In genomic region chr11:6568191-6568918, GRCh38 we compare ENCODE assay signal across 9 cellular contexts. TPM values are rescaled to one million over a fixed set of nuclear protein-coding genes. Genes with fewer than 3 reads are reported as not detected.
DNase-seq lines count a peak whose midpoint lies in the region; ATAC-seq and TF ChIP-seq lines count a peak whose summit lies in the region.
"Had no signal": no experiment of that assay in that cellular context is flagged by ENCODE, and none has a peak within 500 bp of the region (broad histone marks: within the 10 kb centered on the region; RNA-seq: fewer than 3 reads in every experiment).

No MANE protein-coding gene starts in this region.

- peak overlapping the region; percentile 21 for H3K23ac ChIP-seq in neuronal stem cell (ENCODE audit: low read depth, low read length, poor library complexity)

- H3K4me1 ChIP-seq in DND-41 (ENCODE audit: insufficient read depth, low read length) (no peaks in the 10 kb centered on the region), endodermal cell (ENCODE audit: control insufficient read depth, insufficient read depth, low read length) (no peaks in the 10 kb centered on the region), neuronal stem cell (ENCODE audit: control insufficient read depth in 2 of 2, insufficient read depth in 1 of 2, low read depth in 1 of 2, low read length in 2 of 2) (peaks cover 0 to 1% of the 10 kb centered on the region in 2 donors)

- H3K18ac ChIP-seq in neuronal stem cell (ENCODE audit: low read length) = no peak overlapping the region

- no peak overlapping the region for H4K8ac ChIP-seq in neuronal stem cell (ENCODE audit: low read depth, low read length)

- H3K27me3 ChIP-seq in DND-41 (ENCODE audit: insufficient read depth, low read length, poor library complexity) (no peaks in the 10 kb centered on the region), endodermal cell (ENCODE audit: control insufficient read depth, insufficient read depth, low read length, poor library complexity, severe bottlenecking) (no peaks in the 10 kb centered on the region), neuronal stem cell (ENCODE audit: control insufficient read depth in 3 of 3, insufficient read depth in 3 of 3, low read depth in 1 of 3, low read length in 3 of 3) (no peaks in the 10 kb centered on the region)

- H3K9ac ChIP-seq in DND-41 (ENCODE audit: low read depth, low read length) (no peak overlapping the region), endodermal cell (ENCODE audit: extremely low read depth, low read length, poor library complexity, severe bottlenecking) (no peak overlapping the region), neuronal stem cell (ENCODE audit: low read depth, low read length, poor library complexity) (no peak overlapping the region)

- no peak overlapping the region for H2BK120ac ChIP-seq in neuronal stem cell (ENCODE audit: low read depth, low read length)

- H2BK15ac ChIP-seq in neuronal stem cell (ENCODE audit: low read length) = no peak overlapping the region

- H2AK5ac ChIP-seq in neuronal stem cell (ENCODE audit: low read depth, low read length) = no peak overlapping the region

- peak overlapping the region; percentile 49 for H3K27ac Mint-ChIP-seq in endodermal cell
- H3K27ac Mint-ChIP-seq: activated naive CD8-positive, alpha-beta T cell treated with anti-CD3 and anti-CD28 coated beads, Interleukin-2, amount 10 ng/mL, durations not matched to agents 7 days and 5 days had no signal

- H3K9me3 ChIP-seq in DND-41 (ENCODE audit: insufficient read depth, low read length, severe bottlenecking) (no peaks in the 10 kb centered on the region), endodermal cell (ENCODE audit: control insufficient read depth, low read length) (no peaks in the 10 kb centered on the region), neuronal stem cell (replicated peaks in 1 of 2; ENCODE audit: control insufficient read depth in 2 of 2, insufficient read depth in 1 of 2, low read depth in 1 of 2, low read length in 2 of 2) (no peaks in the 10 kb centered on the region)

- ATAC-seq in DND-41 (ENCODE audit: insufficient read depth, low read depth) (peak; percentile 24; the same call in 1 of the 3 replicates), HG03159 (IDR thresholded peaks at IDR 0.05; ENCODE audit: unreplicated experiment) (no peak), HG02852 (IDR thresholded peaks at IDR 0.05; ENCODE audit: unreplicated experiment) (no peak)

- H3K27ac ChIP-seq in DND-41 (ENCODE audit: low read length) (no peak overlapping the region), endodermal cell (ENCODE audit: low read depth, low read length) (no peak overlapping the region), neuronal stem cell (replicated peaks; ENCODE audit: low read length) (no peak overlapping the region)

- H3K4me2 ChIP-seq in DND-41 (ENCODE audit: insufficient read depth, low read length) (no peak overlapping the region), neuronal stem cell (ENCODE audit: insufficient read depth, low read length, poor library complexity, severe bottlenecking) (no peak overlapping the region)

- no peaks in the 10 kb centered on the region for H3K9me3 Mint-ChIP-seq in endodermal cell
- H3K9me3 Mint-ChIP-seq: activated naive CD8-positive, alpha-beta T cell treated with anti-CD3 and anti-CD28 coated beads, Interleukin-2, amount 10 ng/mL, durations not matched to agents 7 days and 5 days had no signal

- no peak overlapping the region for H2BK12ac ChIP-seq in neuronal stem cell (ENCODE audit: low read length)

- no peaks in the 10 kb centered on the region for H3K79me1 ChIP-seq in neuronal stem cell (ENCODE audit: low read depth, low read length)

- no peak overlapping the region for H3K4ac ChIP-seq in neuronal stem cell (ENCODE audit: low read length)

- no peaks in the 10 kb centered on the region for H3K79me2 ChIP-seq in DND-41 (ENCODE audit: insufficient read depth, low read length)

- 78 to 80% methylated on average over 2 to 4 of the region's 4 CpGs for WGBS in endodermal cell (ENCODE audit: insufficient coverage in 1 of 2, insufficient read length in 1 of 2), 2 experiments
- no CpG with 5 or more reads among the region's 4 CpGs for WGBS in neuronal stem cell (ENCODE audit: extremely low coverage in 2 of 2, insufficient read length in 2 of 2, insufficient replicate concordance in 1 of 2), 2 donors

- no peak overlapping the region for H2BK5ac ChIP-seq in neuronal stem cell (ENCODE audit: low read length)

- DNase-seq in DND-41 (peak; percentile 20), NCI-H1417 treated with DMSO at 0.1 percent for 48 hours (lab: John Stamatoyannopoulos, UW) (peak; percentile 1), endodermal cell (peak; percentile 81), neuronal stem cell (ENCODE audit: low spot score) (no peak), MV-4-11 (lab: John Stamatoyannopoulos, UW) (no peak)
- DNase-seq in activated T-cell treated with anti-CD3 and anti-CD28 coated beads, Interleukin-2, amount 50 U/mL, for 1 hour = no peak
- DNase-seq: activated naive CD8-positive, alpha-beta T cell treated with anti-CD3 and anti-CD28 coated beads, Interleukin-2, amount 10 ng/mL, durations not matched to agents 7 days and 5 days had no signal

- H3K4me3 Mint-ChIP-seq in endodermal cell = no peak overlapping the region
- H3K4me3 Mint-ChIP-seq: activated naive CD8-positive, alpha-beta T cell treated with anti-CD3 and anti-CD28 coated beads, Interleukin-2, amount 10 ng/mL, durations not matched to agents 7 days and 5 days had no signal

- peaks cover 7% of the 10 kb centered on the region for H3K4me1 Mint-ChIP-seq in endodermal cell

- H3K36me3 Mint-ChIP-seq in endodermal cell (ENCODE audit: low read depth) = peaks cover 2% of the 10 kb centered on the region

- H3K36me3 ChIP-seq in DND-41 (ENCODE audit: insufficient read depth, low read length) (no peaks in the 10 kb centered on the region; the same call in 1 of the 2 replicates), endodermal cell (ENCODE audit: control insufficient read depth, insufficient read depth, low read length) (no peaks in the 10 kb centered on the region), neuronal stem cell (replicated peaks in 1 of 2; ENCODE audit: control insufficient read depth in 2 of 2, insufficient read depth in 2 of 2, low read length in 2 of 2) (peaks cover 0 to under 1% of the 10 kb centered on the region in 2 donors)

- H3K14ac ChIP-seq in neuronal stem cell (ENCODE audit: low read length) = no peak overlapping the region

- H2AFZ ChIP-seq in DND-41 (ENCODE audit: low read depth, low read length) (no peak overlapping the region), neuronal stem cell (ENCODE audit: low read length) (no peak overlapping the region)

- TF ChIP-seq CTCF in DND-41 (IDR thresholded peaks at IDR 0.05; ENCODE audit: borderline replicate concordance, extremely low read depth, low read length, poor library complexity, severe bottlenecking) (peak; percentile 26), endodermal cell (conservative IDR thresholded peaks at IDR 0.05) (peak; percentile 50)

- H4K20me1 ChIP-seq in DND-41 (ENCODE audit: insufficient read depth, low read length) = no peaks in the 10 kb centered on the region

- peaks cover 1% of the 10 kb centered on the region for H3K27me3 Mint-ChIP-seq in endodermal cell (ENCODE audit: insufficient read depth)
- H3K27me3 Mint-ChIP-seq: activated naive CD8-positive, alpha-beta T cell treated with anti-CD3 and anti-CD28 coated beads, Interleukin-2, amount 10 ng/mL, durations not matched to agents 7 days and 5 days had no signal

- H3K4me3 ChIP-seq in DND-41 (ENCODE audit: low read depth in 1 of 2, low read length in 2 of 2) = no peak overlapping the region
- H3K4me3 ChIP-seq in endodermal cell (ENCODE audit: low read length) = no peak overlapping the region
- no peak overlapping the region for H3K4me3 ChIP-seq in neuronal stem cell (ENCODE audit: low read length in 2 of 2)

- H4K91ac ChIP-seq in neuronal stem cell (ENCODE audit: low read depth, low read length, poor library complexity) = no peak overlapping the region

RNA-seq across cellular contexts. Expression of gene RRP8, which starts 35.1 kb away (rescaled TPM):
- 10 to 100 TPM; 11.0 to 12.8 TPM for total RNA-seq in endodermal cell
- polyA plus RNA-seq in endodermal cell (2013, experiment 1 of 2) = 12.8 TPM
- polyA plus RNA-seq in endodermal cell (2013, experiment 2 of 2) = 12.1 TPM
- 19.8 TPM for polyA plus RNA-seq in neuronal stem cell (2013, experiment 1 of 2)
- polyA plus RNA-seq in neuronal stem cell (2013, experiment 2 of 2) = 18.9 TPM

RNA-seq across cellular contexts. Expression of gene ILK, which starts 35.2 kb away (rescaled TPM):
- total RNA-seq in endodermal cell = 100 to 1,000 TPM; 125 to 136 TPM
- 117 TPM for polyA plus RNA-seq in endodermal cell (2013, experiment 1 of 2)
- polyA plus RNA-seq in endodermal cell (2013, experiment 2 of 2) = 112 TPM
- 96.9 TPM for polyA plus RNA-seq in neuronal stem cell (2013, experiment 1 of 2)
- polyA plus RNA-seq in neuronal stem cell (2013, experiment 2 of 2) = 95.8 TPM

RNA-seq across cellular contexts. Expression of gene TAF10, which starts 43.7 kb away (rescaled TPM):
- 100 to 1,000 TPM; 168 to 202 TPM for total RNA-seq in endodermal cell
- polyA plus RNA-seq in endodermal cell (2013, experiment 1 of 2) = 248 TPM
- polyA plus RNA-seq in endodermal cell (2013, experiment 2 of 2) = 238 TPM
- polyA plus RNA-seq in neuronal stem cell (2013, experiment 1 of 2) = 283 TPM
- 282 TPM for polyA plus RNA-seq in neuronal stem cell (2013, experiment 2 of 2)

RNA-seq across cellular contexts. Expression of gene TPP1, which starts 50.9 kb away (rescaled TPM):
- 10 to 100 TPM; 68.3 to 71.0 TPM for total RNA-seq in endodermal cell
- 52.5 TPM for polyA plus RNA-seq in endodermal cell (2013, experiment 1 of 2)
- 41.0 TPM for polyA plus RNA-seq in endodermal cell (2013, experiment 2 of 2)
- polyA plus RNA-seq in neuronal stem cell (2013, experiment 1 of 2) = 47.2 TPM
- 47.6 TPM for polyA plus RNA-seq in neuronal stem cell (2013, experiment 2 of 2)

Comparison
In these comparisons a context has a peak if more than half of its experiments do, and no peak if none do; other contexts are left out.
1. DNase-seq: peak in DND-41 (single experiment), NCI-H1417 treated with DMSO at 0.1 percent for 48 hours (single experiment) and endodermal cell (single experiment); none in neuronal stem cell (single experiment), MV-4-11 (single experiment) and activated T-cell treated with anti-CD3 and anti-CD28 coated beads, Interleukin-2, amount 50 U/mL, for 1 hour (single experiment).